8 cellular contexts compared by ENCODE assay signal in genomic region chr2:173966274-173967098, GRCh38. TPM values are rescaled to one million over a fixed set of nuclear protein-coding genes. Genes with fewer than 3 reads are reported as not detected.
DNase-seq lines count a peak whose midpoint lies in the region; ATAC-seq, FAIRE-seq and TF ChIP-seq lines count a peak whose summit lies in the region.

No MANE protein-coding gene starts in this region.

- H3K27me3 ChIP-seq in AG04450 (ENCODE audit: control insufficient read depth, insufficient read depth, low read length) (no peaks in the 10 kb centered on the region), bronchial epithelial cell (ENCODE audit: control insufficient read depth, insufficient read depth, low read length) (no peaks in the 10 kb centered on the region), muscle layer of duodenum (ENCODE audit: low read depth, low read length) (no peaks in the 10 kb centered on the region)

- no peak for TF ChIP-seq CTCF in AG04450 (IDR thresholded peaks at IDR 0.05; ENCODE audit: low read depth, low read length)
- no peak for TF ChIP-seq CTCF in bronchial epithelial cell (IDR thresholded peaks at IDR 0.05; ENCODE audit: insufficient read depth, low read length, severe bottlenecking)
- TF ChIP-seq CTCF in mucosa of descending colon (IDR thresholded peaks at IDR 0.05), result no peak

- CTCF ChIA-PET in AG04450 (lab: Charles Lee), result no interaction called here

- peak overlapping the region; percentile 85 for H3K4me3 ChIP-seq in AG04450 (ENCODE audit: low read depth, low read length)
- peak overlapping the region; percentile 88 for H3K4me3 ChIP-seq in bronchial epithelial cell (ENCODE audit: low read depth, low read length)
- H3K4me3 ChIP-seq in muscle layer of duodenum (ENCODE audit: low read depth in 1 of 2, low read length in 2 of 2), result peak overlapping the region; percentile 87
- no peak overlapping the region for H3K4me3 ChIP-seq in mucosa of descending colon

- POLR2A ChIA-PET in AG04450 (lab: Yijun Ruan, JAX), result interaction anchor here (0.6 to 1.4 kb wide), 8 partner anchors 24 to 151 kb away, joined by 3 to 8 read pairs (median 6); no protein-coding TSS in a partner anchor

- ATAC-seq in GM19452 (IDR thresholded peaks at IDR 0.05; ENCODE audit: unreplicated experiment) (no peak), mucosa of descending colon (no peak)

- H3K27ac ChIP-seq in AG04450 (ENCODE audit: low read depth, low read length) (peak overlapping the region; percentile 96), muscle layer of duodenum (ENCODE audit: low read length) (peak overlapping the region; percentile 98)

- no peaks in the 10 kb centered on the region; the same call in 1 of the 2 replicates for H3K9me3 ChIP-seq in AG04450 (ENCODE audit: control insufficient read depth, insufficient read depth, low read length)
- no peaks in the 10 kb centered on the region for H3K9me3 ChIP-seq in muscle layer of duodenum (ENCODE audit: control insufficient read depth in 1 of 2, low read length in 2 of 2)
- no peaks in the 10 kb centered on the region for H3K9me3 ChIP-seq in mucosa of descending colon

- H3K4me1 ChIP-seq in muscle layer of duodenum (ENCODE audit: control insufficient read depth in 1 of 2, insufficient read depth in 2 of 2, low read length in 2 of 2) (peaks cover 5 to 21% of the 10 kb centered on the region in 2 donors), mucosa of descending colon (ENCODE audit: low read depth) (peaks cover 20% of the 10 kb centered on the region)

- intact Hi-C loops in mucosa of descending colon (cut with DNase I, micrococcal nuclease), result no loop called here

- FAIRE-seq in bronchial epithelial cell (lab: Jason Lieb, UNC), result no peak

- no peaks in the 10 kb centered on the region for H3K36me3 ChIP-seq in bronchial epithelial cell (ENCODE audit: control insufficient read depth, insufficient read depth, low read length)
- peaks cover 0 to 5% of the 10 kb centered on the region in 2 donors for H3K36me3 ChIP-seq in muscle layer of duodenum (ENCODE audit: control insufficient read depth in 1 of 2, insufficient read depth in 2 of 2, low read length in 2 of 2)
- H3K36me3 ChIP-seq in mucosa of descending colon (ENCODE audit: low read depth), result no peaks in the 10 kb centered on the region

- DNase-seq in AG04450 (ENCODE audit: low read depth, low spot score), result no peak
- peak; percentile 57 for DNase-seq in HuH-7.5 (ENCODE audit: low spot score)
- DNase-seq in bronchial epithelial cell (ENCODE audit: low read depth), result no peak
- no peak for DNase-seq in UCSD-AML1 (lab: John Stamatoyannopoulos, UW; ENCODE audit: unreplicated experiment)
- no peak for DNase-seq in amygdala (lab: John Stamatoyannopoulos, UW)
- no peak for DNase-seq in mucosa of descending colon

RNA-seq across cellular contexts. Expression of gene SP3, which starts 1.3 kb away (rescaled TPM):
- polyA plus RNA-seq in AG04450 (2011; rRNA removed), result 60.6 and 71.8 TPM in 2 replicates
- 57.8 and 95.0 TPM in 2 replicates for polyA minus RNA-seq in AG04450 (2011; rRNA and poly(A)+ RNA removed)
- 87.7 and 104 TPM in 2 replicates for total RNA-seq in bronchial epithelial cell
- total RNA-seq in mucosa of descending colon, result 100 to 1,000 TPM in 1 of 3 donors, 10 to 100 TPM in 2; 78.1 to 104 (median 88.9) TPM
